8 cellular contexts compared by ENCODE assay signal in genomic region chr1:209989525-209989924, GRCh38.
DNase-seq lines count a peak whose midpoint lies in the region; ATAC-seq, FAIRE-seq and TF ChIP-seq lines count a peak whose summit lies in the region.

No MANE protein-coding gene starts in this region.

- DNase-seq in D721Med (ENCODE audit: insufficient read length, low spot score): no peak
- peak; percentile 36 to 59 for DNase-seq in Kasumi-1 (lab: John Stamatoyannopoulos, UW)
- peak; percentile 34 for DNase-seq in SKM-1 treated with dmso at 0.1 percent for 144 hours (lab: John Stamatoyannopoulos, UW; ENCODE audit: unreplicated experiment)
- DNase-seq in left kidney (ENCODE audit: low read depth, low spot score): peak; percentile 11
- no peak for DNase-seq in retina

- TF ChIP-seq CTCF in D721Med (IDR thresholded peaks at IDR 0.05; ENCODE audit: insufficient read depth, missing control alignments): peak; percentile 45

- FAIRE-seq in D721Med (lab: Jason Lieb, UNC): peak; percentile 58

- no peak for ATAC-seq in GM21737 (IDR thresholded peaks at IDR 0.05; ENCODE audit: unreplicated experiment)
- ATAC-seq in GM18909 (IDR thresholded peaks at IDR 0.05; ENCODE audit: poor library complexity, unreplicated experiment): no peak
- no peak for ATAC-seq in GM21381 (IDR thresholded peaks at IDR 0.05; ENCODE audit: unreplicated experiment)

Comparison
In these comparisons a context has a peak if more than half of its experiments do, and no peak if none do; other contexts are left out.
1. DNase-seq: peak in Kasumi-1 (2 of 2), SKM-1 treated with dmso at 0.1 percent for 144 hours (single experiment) and left kidney (single experiment); none in D721Med (single experiment) and retina (single experiment).